16 cellular contexts compared by ENCODE assay signal in genomic region chr9:14593406-14593805, GRCh38.
DNase-seq lines count a peak whose midpoint lies in the region; ATAC-seq and TF ChIP-seq lines count a peak whose summit lies in the region.
"Had no signal": no experiment of that assay in that cellular context is flagged by ENCODE, and none has a peak within 500 bp of the region (broad histone marks: within the 10 kb centered on the region; RNA-seq: fewer than 3 reads in every experiment).

No MANE protein-coding gene starts in this region.

- POLR2A ChIA-PET in WTC11 (lab: Charles Lee) = no interaction called here

- no peak overlapping the region for H2AFZ ChIP-seq in osteoblast (ENCODE audit: low read length)

- ATAC-seq in WTC11 = no peak
- no peak for ATAC-seq in GM19023 (IDR thresholded peaks at IDR 0.05; ENCODE audit: unreplicated experiment)
- ATAC-seq: GM12878 had no signal

- H3K36me3 Mint-ChIP-seq in WTC11 = peaks cover 14% of the 10 kb centered on the region; the same call in 1 of the 2 replicates
- peaks cover 30% of the 10 kb centered on the region for H3K36me3 Mint-ChIP-seq in progenitor cell of endocrine pancreas (ENCODE audit: insufficient read depth)

- H4K20me1 ChIP-seq in osteoblast (ENCODE audit: insufficient read depth, low read length) = no peaks in the 10 kb centered on the region

- no peaks in the 10 kb centered on the region for H3K27me3 ChIP-seq in osteoblast (ENCODE audit: insufficient read depth, low read length)
- H3K27me3 ChIP-seq: BE2C had no signal

- CTCF ChIA-PET in WTC11 (lab: Charles Lee) = no interaction called here

- no peaks in the 10 kb centered on the region for H3K4me1 Mint-ChIP-seq in WTC11
- H3K4me1 Mint-ChIP-seq in progenitor cell of endocrine pancreas (ENCODE audit: low read depth) = no peaks in the 10 kb centered on the region
- H3K4me1 Mint-ChIP-seq: CD4-positive, alpha-beta memory T cell had no signal

- H3K27ac Mint-ChIP-seq in WTC11 (no peak overlapping the region), progenitor cell of endocrine pancreas (no peak overlapping the region)
- H3K27ac Mint-ChIP-seq: CD4-positive, alpha-beta memory T cell; HFFc6 had no signal

- no peak overlapping the region for H3K4me2 ChIP-seq in osteoblast (ENCODE audit: insufficient read depth, low read length)

- TF ChIP-seq CTCF in epithelial cell of esophagus (IDR thresholded peaks at IDR 0.05; ENCODE audit: insufficient read depth, low read depth, low read length, missing control alignments) = no peak
- TF ChIP-seq CTCF in osteoblast (IDR thresholded peaks at IDR 0.05; ENCODE audit: extremely low read depth, low read depth, low read length) = no peak
- no peak for TF ChIP-seq CTCF in WTC11 (IDR thresholded peaks at IDR 0.05)
- no peak for TF ChIP-seq CTCF in progenitor cell of endocrine pancreas (IDR thresholded peaks at IDR 0.05; ENCODE audit: unreplicated experiment)

- H3K27me3 Mint-ChIP-seq in WTC11 (ENCODE audit: low read depth) (no peaks in the 10 kb centered on the region), progenitor cell of endocrine pancreas (no peaks in the 10 kb centered on the region)
- H3K27me3 Mint-ChIP-seq: CD4-positive, alpha-beta memory T cell had no signal

- no peak overlapping the region for H3K27ac ChIP-seq in osteoblast (ENCODE audit: low read depth, low read length)
- H3K27ac ChIP-seq: C4-2B had no signal

- DNase-seq in Daoy (ENCODE audit: low read depth) (peak; percentile 2), LoVo (ENCODE audit: low spot score) (peak; percentile 35), epithelial cell of esophagus (ENCODE audit: low read depth) (peak; percentile 69), osteoblast (ENCODE audit: insufficient read length, low spot score, missing footprints) (peak; percentile 64), WTC11 (ENCODE audit: low spot score) (no peak), progenitor cell of endocrine pancreas (ENCODE audit: low spot score, unreplicated experiment) (no peak)
- DNase-seq: BE2C; CD4-positive, alpha-beta memory T cell; GOT3; HCEC 1CT; HFFc6; IMR-90; KG1 had no signal

- H3K4me3 Mint-ChIP-seq in WTC11 = no peak overlapping the region
- H3K4me3 Mint-ChIP-seq in progenitor cell of endocrine pancreas (ENCODE audit: low read depth) = no peak overlapping the region
- H3K4me3 Mint-ChIP-seq: CD4-positive, alpha-beta memory T cell; HFFc6 had no signal

- no peaks in the 10 kb centered on the region for H3K4me1 ChIP-seq in osteoblast (ENCODE audit: insufficient read depth, low read length)
- H3K4me1 ChIP-seq: BE2C had no signal

- H3K36me3 ChIP-seq in osteoblast (ENCODE audit: insufficient read depth, low read length) = peaks cover 3% of the 10 kb centered on the region
- H3K36me3 ChIP-seq: BE2C had no signal

- H3K9me3 ChIP-seq in osteoblast (ENCODE audit: low read depth, low read length) = no peaks in the 10 kb centered on the region
- H3K9me3 ChIP-seq: BE2C had no signal

- no peaks in the 10 kb centered on the region for H3K79me2 ChIP-seq in osteoblast (ENCODE audit: insufficient read depth, low read length)

- H3K9me3 Mint-ChIP-seq in WTC11 (peaks cover 21% of the 10 kb centered on the region), progenitor cell of endocrine pancreas (ENCODE audit: low read depth) (peaks cover 20% of the 10 kb centered on the region)
- H3K9me3 Mint-ChIP-seq: HFFc6 had no signal

- H3K4me3 ChIP-seq in epithelial cell of esophagus (ENCODE audit: low read length) = no peak overlapping the region
- no peak overlapping the region for H3K4me3 ChIP-seq in osteoblast (ENCODE audit: insufficient read depth, low read length)
- H3K4me3 ChIP-seq: GM12878 had no signal

TF ChIP-seq in WTC11, 78 proteins besides CTCF, POLR2A, EP300 and RAD21:
- no peak for TF ChIP-seq GABPB1 (CRISPR knock-in tag; IDR thresholded peaks at IDR 0.05)
- no peak for TF ChIP-seq USF2 (CRISPR knock-in tag; IDR thresholded peaks at IDR 0.05)
- no peak for TF ChIP-seq IRF2 (CRISPR knock-in tag; IDR thresholded peaks at IDR 0.05; ENCODE audit: borderline replicate concordance, low read depth)
- no peak for TF ChIP-seq ZNF425 (CRISPR knock-in tag; conservative IDR thresholded peaks at IDR 0.05)

Comparison
In these comparisons a context has a peak if more than half of its experiments do, and no peak if none do; other contexts are left out.
1. DNase-seq: peak in Daoy (single experiment), LoVo (single experiment), epithelial cell of esophagus (single experiment) and osteoblast (single experiment); none in WTC11 (single experiment) and progenitor cell of endocrine pancreas (single experiment).